Comparison of ENCODE assay signal across 32 cellular contexts in genomic region chr10:127869329-127869728, GRCh38. TPM values are rescaled to one million over a fixed set of nuclear protein-coding genes. Genes with fewer than 3 reads are reported as not detected.
"Had no signal": no experiment of that assay in that cellular context is flagged by ENCODE, and none has a peak within 500 bp of the region (broad histone marks: within the 10 kb centered on the region; RNA-seq: fewer than 3 reads in every experiment).

No MANE protein-coding gene starts in this region.

- H3K4me1 ChIP-seq: gastrocnemius medialis, lower lobe of right lung had no signal

- FAIRE-seq: endothelial cell of umbilical vein, islet of Langerhans, keratinocyte had no signal

- ATAC-seq: esophagus mucosa; gastrocnemius medialis; heart right ventricle; left cardiac atrium; left lung; left ventricle myocardium superior; lower lobe of right lung; mucosa of descending colon; naive thymus-derived CD8-positive, alpha-beta T cell had no signal

- H3K4me3 ChIP-seq: coronary artery, dorsolateral prefrontal cortex, esophagus squamous epithelium, gastrocnemius medialis, heart right ventricle, left lung, lower lobe of right lung, mucosa of descending colon had no signal

- H3K9me3 ChIP-seq: gastrocnemius medialis, lower lobe of right lung, mucosa of descending colon had no signal

- DNase-seq: dermis blood vessel endothelial cell; dorsolateral prefrontal cortex; effector CD4-positive, alpha-beta T cell; effector memory CD4-positive, alpha-beta T cell; erythroblast; esophagus squamous epithelium; foreskin fibroblast; foreskin melanocyte; gastrocnemius medialis; glutamatergic neuron; head of caudate nucleus; heart right ventricle; hippocampal formation; left cardiac atrium; left lung; left ventricle myocardium superior; lower lobe of right lung; mesenchymal stem cell; mucosa of descending colon; naive B cell; naive thymus-derived CD8-positive, alpha-beta T cell had no signal

- H3K36me3 ChIP-seq: esophagus squamous epithelium, gastrocnemius medialis, heart right ventricle, left lung, lower lobe of right lung had no signal

- H3K27ac ChIP-seq: coronary artery, dorsolateral prefrontal cortex, epithelial cell of prostate, esophagus squamous epithelium, gastrocnemius medialis, heart right ventricle, left lung, lower lobe of right lung had no signal

- H3K27me3 ChIP-seq: left lung had no signal

RNA-seq across cellular contexts. Expression of gene CLRN3, which starts 23.4 kb away (rescaled TPM):
- total RNA-seq: dermis blood vessel endothelial cell; endothelial cell of umbilical vein; esophagus mucosa; esophagus squamous epithelium; glomerular endothelial cell; heart right ventricle; kidney epithelial cell; left cardiac atrium; left lung; left ventricle myocardium superior; lower leg skin; lower lobe of right lung; mesothelial cell of epicardium; myocyte; naive thymus-derived CD8-positive, alpha-beta T cell had no signal
- polyA plus RNA-seq: heart right ventricle; keratinocyte; naive thymus-derived CD8-positive, alpha-beta T cell had no signal
